In genomic region chr4:70979445-70980008, GRCh38 we compare ENCODE assay signal across 13 cellular contexts. TPM values are rescaled to one million over a fixed set of nuclear protein-coding genes. Genes with fewer than 3 reads are reported as not detected.
A peak's percentile ranks its signal among the peaks of the same experiment; 100 is the strongest.
DNase-seq lines count a peak whose midpoint lies in the region; ATAC-seq and TF ChIP-seq lines count a peak whose summit lies in the region.
"Had no signal": no experiment of that assay in that cellular context is flagged by ENCODE, and none has a peak within 500 bp of the region (broad histone marks: within the 10 kb centered on the region; RNA-seq: fewer than 3 reads in every experiment).

No MANE protein-coding gene starts in this region.

- no peaks in the 10 kb centered on the region for H3K27me3 ChIP-seq in spleen (replicated peaks in 1 of 7)
- no peaks in the 10 kb centered on the region for H3K27me3 ChIP-seq in CD4-positive, alpha-beta T cell (ENCODE audit: control insufficient read depth, insufficient read depth, low read length)
- H3K27me3 ChIP-seq: ovary had no signal

- ATAC-seq in GM18907 (IDR thresholded peaks at IDR 0.05; ENCODE audit: unreplicated experiment) = peak; percentile 53
- peak; percentile 81 for ATAC-seq in HG03378 (IDR thresholded peaks at IDR 0.05; ENCODE audit: unreplicated experiment)
- ATAC-seq in SK-N-SH treated with all-trans-retinoic acid at 6 μM for 48 hours = peak; percentile 93
- ATAC-seq in effector memory CD8-positive, alpha-beta T cell (replicated peaks) = no peak
- ATAC-seq in CD4-positive, alpha-beta T cell (ENCODE audit: poor library complexity) = no peak

- H3K4me1 Mint-ChIP-seq in effector memory CD8-positive, alpha-beta T cell (ENCODE audit: low read depth in 2 of 2) = no peaks in the 10 kb centered on the region
- H3K4me1 Mint-ChIP-seq in CD4-positive, alpha-beta T cell (ENCODE audit: low read depth) = no peaks in the 10 kb centered on the region

- no peak for TF ChIP-seq CTCF in spleen (IDR thresholded peaks at IDR 0.05 in 8 of 11, conservative IDR thresholded peaks at IDR 0.05 in 3 of 11)
- TF ChIP-seq CTCF in CD4-positive, alpha-beta T cell (IDR thresholded peaks at IDR 0.05) = no peak

- H3K4me3 ChIP-seq in spleen = no peak overlapping the region
- H3K4me3 ChIP-seq: ovary had no signal

- no peaks in the 10 kb centered on the region for H3K9me3 ChIP-seq in spleen
- H3K9me3 ChIP-seq in CD4-positive, alpha-beta T cell (ENCODE audit: control insufficient read depth, low read length) = no peaks in the 10 kb centered on the region
- H3K9me3 ChIP-seq: ovary had no signal

- peak overlapping the region in 5 of 8 donors; percentile 16 to 54 (median 37) for H3K27ac ChIP-seq in spleen
- no peak overlapping the region for H3K27ac ChIP-seq in CD4-positive, alpha-beta T cell (ENCODE audit: low read depth, low read length)
- H3K27ac ChIP-seq: ovary had no signal

- peaks cover 0 to 17% (median 9%) of the 10 kb centered on the region in 6 donors for H3K4me1 ChIP-seq in spleen

- no peak for DNase-seq in spleen
- no peak for DNase-seq in effector memory CD8-positive, alpha-beta T cell
- no peak for DNase-seq in C1 segment of cervical spinal cord (lab: John Stamatoyannopoulos, UW)
- no peak for DNase-seq in T-helper 2 cell
- DNase-seq in CD4-positive, alpha-beta T cell = no peak
- DNase-seq: amniotic stem cell; mammary epithelial cell; MM.1S; ovary; stimulated activated naive CD4-positive, alpha-beta T cell treated with Interleukin-2 at 50 U/mL for 16 hours had no signal

- H3K27ac Mint-ChIP-seq in effector memory CD8-positive, alpha-beta T cell = peak overlapping the region in 1 of 2 donors; percentile 42
- no peak overlapping the region for H3K27ac Mint-ChIP-seq in CD4-positive, alpha-beta T cell

- 30 to 44% (median 42%) methylated on average over 1 of the region's 1 CpG for WGBS in spleen, 5 donors

- H3K36me3 Mint-ChIP-seq in effector memory CD8-positive, alpha-beta T cell (ENCODE audit: insufficient read depth) = no peaks in the 10 kb centered on the region
- H3K36me3 Mint-ChIP-seq in CD4-positive, alpha-beta T cell (ENCODE audit: low read depth) = peaks cover 38% of the 10 kb centered on the region

- H3K36me3 ChIP-seq in spleen = peaks cover 0 to 23% (median 8%) of the 10 kb centered on the region in 6 donors
- H3K36me3 ChIP-seq: ovary had no signal

- TF ChIP-seq POLR2A in spleen (IDR thresholded peaks at IDR 0.05) = no peak

- POLR2A ChIA-PET in CD4-positive, alpha-beta T cell (lab: Charles Lee) = no interaction called here

- H3K4me3 Mint-ChIP-seq in effector memory CD8-positive, alpha-beta T cell = no peak overlapping the region
- no peak overlapping the region for H3K4me3 Mint-ChIP-seq in CD4-positive, alpha-beta T cell

- no peaks in the 10 kb centered on the region for H3K27me3 Mint-ChIP-seq in effector memory CD8-positive, alpha-beta T cell
- no peaks in the 10 kb centered on the region for H3K27me3 Mint-ChIP-seq in CD4-positive, alpha-beta T cell

- intact Hi-C loops in spleen (cut with DNase I; ENCODE audit: low total_unique reads) = loop anchor here (10.0 kb wide), 1 partner anchor 55 kb away; no protein-coding TSS in a partner anchor
- intact Hi-C loops in CD4-positive, alpha-beta T cell (cut with DNase I, micrococcal nuclease) = loop anchor here (5.0 to 10.0 kb wide), 4 partner anchors 205 to 1325 kb away; no protein-coding TSS in a partner anchor

- H3K9me3 Mint-ChIP-seq in effector memory CD8-positive, alpha-beta T cell = no peaks in the 10 kb centered on the region
- H3K9me3 Mint-ChIP-seq in CD4-positive, alpha-beta T cell = no peaks in the 10 kb centered on the region

- CTCF ChIA-PET in CD4-positive, alpha-beta T cell (lab: Charles Lee) = no interaction called here

TF ChIP-seq in SK-N-SH treated with all-trans-retinoic acid at 6 μM for 48 hours, 23 proteins besides CTCF, POLR2A, EP300 and RAD21:
- TF ChIP-seq TOX (CRISPR knock-in tag; IDR thresholded peaks at IDR 0.05; ENCODE audit: borderline replicate concordance) = 0 out of 2 replicates have a peak, but pooled peaks have one; percentile 24
- no peak for TF ChIP-seq TSHZ2 (CRISPR knock-in tag; IDR thresholded peaks at IDR 0.05)
- TF ChIP-seq TCF4 (CRISPR knock-in tag; IDR thresholded peaks at IDR 0.05; ENCODE audit: borderline replicate concordance) = no peak
- no peak for TF ChIP-seq RARB (CRISPR knock-in tag; IDR thresholded peaks at IDR 0.05)
- TF ChIP-seq, protein P1, sequence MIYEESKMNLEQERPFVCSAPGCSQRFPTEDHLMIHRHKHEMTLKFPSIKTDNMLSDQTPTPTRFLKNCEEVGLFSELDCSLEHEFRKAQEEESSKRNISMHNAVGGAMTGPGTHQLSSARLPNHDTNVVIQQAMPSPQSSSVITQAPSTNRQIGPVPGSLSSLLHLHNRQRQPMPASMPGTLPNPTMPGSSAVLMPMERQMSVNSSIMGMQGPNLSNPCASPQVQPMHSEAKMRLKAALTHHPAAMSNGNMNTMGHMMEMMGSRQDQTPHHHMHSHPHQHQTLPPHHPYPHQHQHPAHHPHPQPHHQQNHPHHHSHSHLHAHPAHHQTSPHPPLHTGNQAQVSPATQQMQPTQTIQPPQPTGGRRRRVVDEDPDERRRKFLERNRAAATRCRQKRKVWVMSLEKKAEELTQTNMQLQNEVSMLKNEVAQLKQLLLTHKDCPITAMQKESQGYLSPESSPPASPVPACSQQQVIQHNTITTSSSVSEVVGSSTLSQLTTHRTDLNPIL (CRISPR knock-in tag; IDR thresholded peaks at IDR 0.05; ENCODE audit: low read depth) = no peak
- no peak for TF ChIP-seq ZNF8 (CRISPR knock-in tag; IDR thresholded peaks at IDR 0.05)
- no peak for TF ChIP-seq ZNF70 (CRISPR knock-in tag; IDR thresholded peaks at IDR 0.05)
- 0 out of 2 replicates have a peak, but pooled peaks have one; percentile 27 for TF ChIP-seq ZC3H10 (CRISPR knock-in tag; IDR thresholded peaks at IDR 0.05)

RNA-seq across cellular contexts. Expression of gene DCK, which starts 13.9 kb away (rescaled TPM):
- total RNA-seq in spleen = 10 to 100 TPM; 25.4 to 45.5 (median 34.7) TPM
- polyA plus RNA-seq in spleen = 10 to 100 TPM; 19.3 to 40.7 (median 35.9) TPM
- 10 to 100 TPM; 12.8 to 13.9 TPM for total RNA-seq in CD4-positive, alpha-beta T cell

Comparison
In these comparisons a context has a peak if more than half of its experiments do, and no peak if none do; other contexts are left out.
1. ATAC-seq: peak in GM18907 (single experiment), HG03378 (single experiment) and SK-N-SH treated with all-trans-retinoic acid at 6 μM for 48 hours (single experiment); none in effector memory CD8-positive, alpha-beta T cell (single experiment) and CD4-positive, alpha-beta T cell (single experiment).